In the genomic region with DNA sequence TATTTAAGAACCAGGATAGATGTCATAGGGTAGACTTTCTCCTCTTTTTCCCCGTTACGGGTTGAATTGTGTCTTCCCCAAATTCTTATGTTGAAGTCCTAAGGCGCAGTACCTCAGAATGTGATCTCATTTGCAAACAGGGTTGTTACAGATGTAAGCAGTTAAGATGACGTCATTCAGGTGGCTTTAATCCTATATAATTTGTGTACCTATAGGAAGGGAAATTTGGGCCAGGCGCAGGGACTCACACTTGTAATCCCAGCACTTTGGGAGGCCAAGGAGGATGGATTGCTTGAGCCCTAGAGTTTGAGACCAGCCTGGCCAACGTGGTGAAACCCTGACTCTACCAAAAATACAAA, we compare ENCODE assay signal across 1 cellular context.
TF ChIP-seq lines count a peak whose summit lies in the region.

No MANE protein-coding gene starts in this region.

TF ChIP-seq in HepG2, 621 proteins besides CTCF, POLR2A, EP300 and RAD21 (continued from another document and continues in another):
- TF ChIP-seq AFF4 (CRISPR knock-in tag; IDR thresholded peaks at IDR 0.05): no peak
- no peak for TF ChIP-seq ATAD3A (CRISPR knock-in tag; IDR thresholded peaks at IDR 0.05)
- no peak for TF ChIP-seq RBAK (CRISPR knock-in tag; IDR thresholded peaks at IDR 0.05)
- peak; percentile 3 for TF ChIP-seq IKZF4 (CRISPR knock-in tag; IDR thresholded peaks at IDR 0.05; ENCODE audit: borderline replicate concordance, low read depth, not compliant biosample characterization)
- no peak for TF ChIP-seq SOX13 (IDR thresholded peaks at IDR 0.05)
- TF ChIP-seq SOX13 (CRISPR knock-in tag; conservative IDR thresholded peaks at IDR 0.05 in 1 of 2, IDR thresholded peaks at IDR 0.05 in 1 of 2): no peak
- TF ChIP-seq, protein P1, sequence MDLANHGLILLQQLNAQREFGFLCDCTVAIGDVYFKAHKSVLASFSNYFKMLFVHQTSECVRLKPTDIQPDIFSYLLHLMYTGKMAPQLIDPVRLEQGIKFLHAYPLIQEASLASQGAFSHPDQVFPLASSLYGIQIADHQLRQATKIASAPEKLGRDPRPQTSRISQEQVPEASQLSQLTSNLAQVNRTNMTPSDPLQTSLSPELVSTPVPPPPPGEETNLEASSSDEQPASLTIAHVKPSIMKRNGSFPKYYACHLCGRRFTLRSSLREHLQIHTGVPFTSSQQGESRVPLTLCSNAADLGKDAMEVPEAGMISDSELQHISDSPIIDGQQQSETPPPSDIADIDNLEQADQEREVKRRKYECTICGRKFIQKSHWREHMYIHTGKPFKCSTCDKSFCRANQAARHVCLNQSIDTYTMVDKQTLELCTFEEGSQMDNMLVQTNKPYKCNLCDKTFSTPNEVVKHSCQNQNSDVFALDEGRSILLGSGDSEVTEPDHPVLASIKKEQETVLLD (CRISPR knock-in tag; IDR thresholded peaks at IDR 0.05; ENCODE audit: low read depth): no peak
- no peak for TF ChIP-seq ZGPAT (CRISPR knock-in tag; IDR thresholded peaks at IDR 0.05)
- TF ChIP-seq SIN3A (IDR thresholded peaks at IDR 0.05; ENCODE audit: borderline replicate concordance, low read depth, low read length): no peak
- TF ChIP-seq SALL1 (CRISPR knock-in tag; IDR thresholded peaks at IDR 0.05): no peak
- no peak for TF ChIP-seq ZBTB43 (CRISPR knock-in tag; conservative IDR thresholded peaks at IDR 0.05)
- 0 out of 2 replicates have a peak, but pooled peaks have one; percentile 26 for TF ChIP-seq JUND (CRISPR knock-in tag; IDR thresholded peaks at IDR 0.05)
- TF ChIP-seq ZSCAN29 (CRISPR knock-in tag; conservative IDR thresholded peaks at IDR 0.05): no peak
- no peak for TF ChIP-seq ZNF841 (CRISPR knock-in tag; IDR thresholded peaks at IDR 0.05; ENCODE audit: borderline replicate concordance)
- TF ChIP-seq ELF1 (CRISPR knock-in tag; IDR thresholded peaks at IDR 0.05): no peak
- TF ChIP-seq PRPF4 (IDR thresholded peaks at IDR 0.05; ENCODE audit: low read depth, low read length, poor library complexity, severe bottlenecking): no peak
- TF ChIP-seq ZNF550 (CRISPR knock-in tag; IDR thresholded peaks at IDR 0.05; ENCODE audit: borderline replicate concordance): no peak
- no peak for TF ChIP-seq ZNF121 (CRISPR knock-in tag; IDR thresholded peaks at IDR 0.05)
- TF ChIP-seq CEBPB (IDR thresholded peaks at IDR 0.05; ENCODE audit: borderline replicate concordance, low read depth, low read length): no peak
- no peak for TF ChIP-seq ZFP36L1 (CRISPR knock-in tag; IDR thresholded peaks at IDR 0.05)
- no peak for TF ChIP-seq MATR3 (CRISPR knock-in tag; IDR thresholded peaks at IDR 0.05)
- TF ChIP-seq MLX (CRISPR knock-in tag; IDR thresholded peaks at IDR 0.05): no peak
- TF ChIP-seq, protein P2, sequence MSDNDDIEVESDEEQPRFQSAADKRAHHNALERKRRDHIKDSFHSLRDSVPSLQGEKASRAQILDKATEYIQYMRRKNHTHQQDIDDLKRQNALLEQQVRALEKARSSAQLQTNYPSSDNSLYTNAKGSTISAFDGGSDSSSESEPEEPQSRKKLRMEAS (IDR thresholded peaks at IDR 0.05): no peak
- TF ChIP-seq CBX2 (IDR thresholded peaks at IDR 0.05; ENCODE audit: low read depth, low read length): no peak
- TF ChIP-seq CBX2 (CRISPR knock-in tag; IDR thresholded peaks at IDR 0.05; ENCODE audit: low read depth): no peak
- no peak for TF ChIP-seq PAWR (CRISPR knock-in tag; IDR thresholded peaks at IDR 0.05; ENCODE audit: borderline replicate concordance)
- no peak for TF ChIP-seq RBM22 (optimal IDR thresholded peaks at IDR 0.05; ENCODE audit: low read length)
- no peak for TF ChIP-seq ELK4 (CRISPR knock-in tag; IDR thresholded peaks at IDR 0.05; ENCODE audit: borderline replicate concordance)
- TF ChIP-seq ZNF782 (CRISPR knock-in tag; IDR thresholded peaks at IDR 0.05; ENCODE audit: borderline replicate concordance): no peak
- TF ChIP-seq, protein P3, sequence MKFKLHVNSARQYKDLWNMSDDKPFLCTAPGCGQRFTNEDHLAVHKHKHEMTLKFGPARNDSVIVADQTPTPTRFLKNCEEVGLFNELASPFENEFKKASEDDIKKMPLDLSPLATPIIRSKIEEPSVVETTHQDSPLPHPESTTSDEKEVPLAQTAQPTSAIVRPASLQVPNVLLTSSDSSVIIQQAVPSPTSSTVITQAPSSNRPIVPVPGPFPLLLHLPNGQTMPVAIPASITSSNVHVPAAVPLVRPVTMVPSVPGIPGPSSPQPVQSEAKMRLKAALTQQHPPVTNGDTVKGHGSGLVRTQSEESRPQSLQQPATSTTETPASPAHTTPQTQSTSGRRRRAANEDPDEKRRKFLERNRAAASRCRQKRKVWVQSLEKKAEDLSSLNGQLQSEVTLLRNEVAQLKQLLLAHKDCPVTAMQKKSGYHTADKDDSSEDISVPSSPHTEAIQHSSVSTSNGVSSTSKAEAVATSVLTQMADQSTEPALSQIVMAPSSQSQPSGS (CRISPR knock-in tag; IDR thresholded peaks at IDR 0.05): 0 out of 2 replicates have a peak, but pooled peaks have one; percentile 28
- TF ChIP-seq, protein P4, sequence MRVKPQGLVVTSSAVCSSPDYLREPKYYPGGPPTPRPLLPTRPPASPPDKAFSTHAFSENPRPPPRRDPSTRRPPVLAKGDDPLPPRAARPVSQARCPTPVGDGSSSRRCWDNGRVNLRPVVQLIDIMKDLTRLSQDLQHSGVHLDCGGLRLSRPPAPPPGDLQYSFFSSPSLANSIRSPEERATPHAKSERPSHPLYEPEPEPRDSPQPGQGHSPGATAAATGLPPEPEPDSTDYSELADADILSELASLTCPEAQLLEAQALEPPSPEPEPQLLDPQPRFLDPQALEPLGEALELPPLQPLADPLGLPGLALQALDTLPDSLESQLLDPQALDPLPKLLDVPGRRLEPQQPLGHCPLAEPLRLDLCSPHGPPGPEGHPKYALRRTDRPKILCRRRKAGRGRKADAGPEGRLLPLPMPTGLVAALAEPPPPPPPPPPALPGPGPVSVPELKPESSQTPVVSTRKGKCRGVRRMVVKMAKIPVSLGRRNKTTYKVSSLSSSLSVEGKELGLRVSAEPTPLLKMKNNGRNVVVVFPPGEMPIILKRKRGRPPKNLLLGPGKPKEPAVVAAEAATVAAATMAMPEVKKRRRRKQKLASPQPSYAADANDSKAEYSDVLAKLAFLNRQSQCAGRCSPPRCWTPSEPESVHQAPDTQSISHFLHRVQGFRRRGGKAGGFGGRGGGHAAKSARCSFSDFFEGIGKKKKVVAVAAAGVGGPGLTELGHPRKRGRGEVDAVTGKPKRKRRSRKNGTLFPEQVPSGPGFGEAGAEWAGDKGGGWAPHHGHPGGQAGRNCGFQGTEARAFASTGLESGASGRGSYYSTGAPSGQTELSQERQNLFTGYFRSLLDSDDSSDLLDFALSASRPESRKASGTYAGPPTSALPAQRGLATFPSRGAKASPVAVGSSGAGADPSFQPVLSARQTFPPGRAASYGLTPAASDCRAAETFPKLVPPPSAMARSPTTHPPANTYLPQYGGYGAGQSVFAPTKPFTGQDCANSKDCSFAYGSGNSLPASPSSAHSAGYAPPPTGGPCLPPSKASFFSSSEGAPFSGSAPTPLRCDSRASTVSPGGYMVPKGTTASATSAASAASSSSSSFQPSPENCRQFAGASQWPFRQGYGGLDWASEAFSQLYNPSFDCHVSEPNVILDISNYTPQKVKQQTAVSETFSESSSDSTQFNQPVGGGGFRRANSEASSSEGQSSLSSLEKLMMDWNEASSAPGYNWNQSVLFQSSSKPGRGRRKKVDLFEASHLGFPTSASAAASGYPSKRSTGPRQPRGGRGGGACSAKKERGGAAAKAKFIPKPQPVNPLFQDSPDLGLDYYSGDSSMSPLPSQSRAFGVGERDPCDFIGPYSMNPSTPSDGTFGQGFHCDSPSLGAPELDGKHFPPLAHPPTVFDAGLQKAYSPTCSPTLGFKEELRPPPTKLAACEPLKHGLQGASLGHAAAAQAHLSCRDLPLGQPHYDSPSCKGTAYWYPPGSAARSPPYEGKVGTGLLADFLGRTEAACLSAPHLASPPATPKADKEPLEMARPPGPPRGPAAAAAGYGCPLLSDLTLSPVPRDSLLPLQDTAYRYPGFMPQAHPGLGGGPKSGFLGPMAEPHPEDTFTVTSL (CRISPR knock-in tag; IDR thresholded peaks at IDR 0.05; ENCODE audit: borderline replicate concordance): no peak
- no peak for TF ChIP-seq TCF12 (IDR thresholded peaks at IDR 0.05)
- no peak for TF ChIP-seq TCF12 (CRISPR knock-in tag; IDR thresholded peaks at IDR 0.05)
- TF ChIP-seq NR3C1 (CRISPR knock-in tag; IDR thresholded peaks at IDR 0.05): no peak
- TF ChIP-seq KDM6A (CRISPR knock-in tag; IDR thresholded peaks at IDR 0.05; ENCODE audit: low read depth): no peak
- no peak for TF ChIP-seq ERF (CRISPR knock-in tag; IDR thresholded peaks at IDR 0.05)
- peak; percentile 24; the same call in 1 of the 2 replicates for TF ChIP-seq ZBTB21 (CRISPR knock-in tag; IDR thresholded peaks at IDR 0.05)
- TF ChIP-seq NFATC3 (CRISPR knock-in tag; IDR thresholded peaks at IDR 0.05): no peak
- TF ChIP-seq, protein P5, sequence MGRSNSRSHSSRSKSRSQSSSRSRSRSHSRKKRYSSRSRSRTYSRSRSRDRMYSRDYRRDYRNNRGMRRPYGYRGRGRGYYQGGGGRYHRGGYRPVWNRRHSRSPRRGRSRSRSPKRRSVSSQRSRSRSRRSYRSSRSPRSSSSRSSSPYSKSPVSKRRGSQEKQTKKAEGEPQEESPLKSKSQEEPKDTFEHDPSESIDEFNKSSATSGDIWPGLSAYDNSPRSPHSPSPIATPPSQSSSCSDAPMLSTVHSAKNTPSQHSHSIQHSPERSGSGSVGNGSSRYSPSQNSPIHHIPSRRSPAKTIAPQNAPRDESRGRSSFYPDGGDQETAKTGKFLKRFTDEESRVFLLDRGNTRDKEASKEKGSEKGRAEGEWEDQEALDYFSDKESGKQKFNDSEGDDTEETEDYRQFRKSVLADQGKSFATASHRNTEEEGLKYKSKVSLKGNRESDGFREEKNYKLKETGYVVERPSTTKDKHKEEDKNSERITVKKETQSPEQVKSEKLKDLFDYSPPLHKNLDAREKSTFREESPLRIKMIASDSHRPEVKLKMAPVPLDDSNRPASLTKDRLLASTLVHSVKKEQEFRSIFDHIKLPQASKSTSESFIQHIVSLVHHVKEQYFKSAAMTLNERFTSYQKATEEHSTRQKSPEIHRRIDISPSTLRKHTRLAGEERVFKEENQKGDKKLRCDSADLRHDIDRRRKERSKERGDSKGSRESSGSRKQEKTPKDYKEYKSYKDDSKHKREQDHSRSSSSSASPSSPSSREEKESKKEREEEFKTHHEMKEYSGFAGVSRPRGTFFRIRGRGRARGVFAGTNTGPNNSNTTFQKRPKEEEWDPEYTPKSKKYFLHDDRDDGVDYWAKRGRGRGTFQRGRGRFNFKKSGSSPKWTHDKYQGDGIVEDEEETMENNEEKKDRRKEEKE (IDR thresholded peaks at IDR 0.05): no peak
- TF ChIP-seq SMARCE1 (IDR thresholded peaks at IDR 0.05; ENCODE audit: borderline replicate concordance): no peak
- no peak for TF ChIP-seq ZNF781 (CRISPR knock-in tag; IDR thresholded peaks at IDR 0.05; ENCODE audit: borderline replicate concordance, not compliant biosample characterization)
